ENCODE assay signal across 12 cellular contexts in genomic region chr16:88922114-88922825, GRCh38. TPM values are rescaled to one million over a fixed set of nuclear protein-coding genes. Genes with fewer than 3 reads are reported as not detected.
DNase-seq lines count a peak whose midpoint lies in the region; ATAC-seq and TF ChIP-seq lines count a peak whose summit lies in the region.
"Had no signal": no experiment of that assay in that cellular context is flagged by ENCODE, and none has a peak within 500 bp of the region (broad histone marks: within the 10 kb centered on the region; RNA-seq: fewer than 3 reads in every experiment).

No MANE protein-coding gene starts in this region.

- no peaks in the 10 kb centered on the region for H3K9me3 Mint-ChIP-seq in MCF 10A (ENCODE audit: unreplicated experiment)
- H3K9me3 Mint-ChIP-seq in activated T-cell treated with anti-CD3 and anti-CD28 coated beads, Interleukin-2, amount 50 U/mL, for 4 hours = no peaks in the 10 kb centered on the region
- H3K9me3 Mint-ChIP-seq: naive thymus-derived CD4-positive, alpha-beta T cell had no signal

- H3K27ac ChIP-seq in breast epithelium (peak overlapping the region in 1 of 2 donors; percentile 77), esophagus squamous epithelium (peak overlapping the region; percentile 27 to 81 (median 59)), WERI-Rb-1 (no peak overlapping the region)
- H3K27ac ChIP-seq: ascending aorta had no signal

- TF ChIP-seq POLR2A in breast epithelium (IDR thresholded peaks at IDR 0.05) (no peak), esophagus squamous epithelium (IDR thresholded peaks at IDR 0.05) (no peak)

- 14 to 20% methylated on average over 4 of the region's 26 CpGs for WGBS in esophagus squamous epithelium, 2 donors

- ATAC-seq in activated T-cell treated with anti-CD3 and anti-CD28 coated beads, Interleukin-2, amount 50 U/mL, for 4 hours = no peak
- ATAC-seq: naive thymus-derived CD4-positive, alpha-beta T cell; T-helper 17 cell had no signal

- intact Hi-C loops in MCF 10A (cut with micrococcal nuclease) = no loop called here
- intact Hi-C loops in breast epithelium (cut with DNase I; ENCODE audit: low total_unique reads) = no loop called here
- intact Hi-C loops in esophagus squamous epithelium (cut with DNase I) = no loop called here

- peaks cover 3 to 10% of the 10 kb centered on the region in 2 donors for H3K9me3 ChIP-seq in breast epithelium
- peaks cover 0 to 13% (median 8%) of the 10 kb centered on the region in 3 donors for H3K9me3 ChIP-seq in esophagus squamous epithelium
- H3K9me3 ChIP-seq in WERI-Rb-1 (ENCODE audit: severe bottlenecking) = no peaks in the 10 kb centered on the region
- H3K9me3 ChIP-seq: ascending aorta had no signal

- H3K27me3 ChIP-seq in breast epithelium (peaks cover 0 to 3% of the 10 kb centered on the region in 2 donors), esophagus squamous epithelium (peaks cover 0 to 41% (median 0%) of the 10 kb centered on the region in 4 donors), WERI-Rb-1 (ENCODE audit: insufficient read depth, low read depth, severe bottlenecking) (no peaks in the 10 kb centered on the region)
- H3K27me3 ChIP-seq: ascending aorta had no signal

- H3K27ac Mint-ChIP-seq in MCF 10A (ENCODE audit: low read depth, unreplicated experiment) = peak overlapping the region; percentile 46
- H3K27ac Mint-ChIP-seq: naive thymus-derived CD4-positive, alpha-beta T cell; T-helper 17 cell had no signal

- H3K36me3 Mint-ChIP-seq in MCF 10A (ENCODE audit: insufficient read depth, unreplicated experiment) = no peaks in the 10 kb centered on the region
- no peaks in the 10 kb centered on the region for H3K36me3 Mint-ChIP-seq in activated T-cell treated with anti-CD3 and anti-CD28 coated beads, Interleukin-2, amount 50 U/mL, for 4 hours (ENCODE audit: insufficient read depth)
- H3K36me3 Mint-ChIP-seq: naive thymus-derived CD4-positive, alpha-beta T cell had no signal

- no peak overlapping the region for H3K4me3 ChIP-seq in breast epithelium
- H3K4me3 ChIP-seq in esophagus squamous epithelium = peak overlapping the region in 1 of 4 donors; percentile 18
- no peak overlapping the region for H3K4me3 ChIP-seq in WERI-Rb-1 (ENCODE audit: low read depth, low read length)

- TF ChIP-seq CTCF in MCF 10A (IDR thresholded peaks at IDR 0.05; ENCODE audit: unreplicated experiment) (no peak), breast epithelium (IDR thresholded peaks at IDR 0.05) (no peak), esophagus squamous epithelium (IDR thresholded peaks at IDR 0.05) (peak in 2 of 6 experiments; percentile 10 to 35), WERI-Rb-1 (IDR thresholded peaks at IDR 0.05; ENCODE audit: low read depth, low read length) (no peak)

- H3K36me3 ChIP-seq in breast epithelium (no peaks in the 10 kb centered on the region), esophagus squamous epithelium (no peaks in the 10 kb centered on the region), WERI-Rb-1 (no peaks in the 10 kb centered on the region)
- H3K36me3 ChIP-seq: ascending aorta had no signal

- CTCF ChIA-PET in MCF 10A (lab: Yijun Ruan, JAX) = interaction anchor here (0.6 kb wide), 1 partner anchor 54 kb away, joined by 4 read pairs; no protein-coding TSS in a partner anchor

- H3K27me3 Mint-ChIP-seq in MCF 10A (ENCODE audit: insufficient read depth, unreplicated experiment) = no peaks in the 10 kb centered on the region
- H3K27me3 Mint-ChIP-seq in activated T-cell treated with anti-CD3 and anti-CD28 coated beads, Interleukin-2, amount 50 U/mL, for 4 hours (ENCODE audit: low read depth) = peaks cover 10% of the 10 kb centered on the region

- H3K4me1 ChIP-seq in breast epithelium (peaks cover 3 to 10% of the 10 kb centered on the region in 2 donors), esophagus squamous epithelium (peaks cover 46 to 100% (median 62%) of the 10 kb centered on the region in 3 donors)

- POLR2A ChIA-PET in MCF 10A (lab: Yijun Ruan, JAX) = no interaction called here

- H3K4me1 Mint-ChIP-seq in MCF 10A (ENCODE audit: insufficient read depth, unreplicated experiment) = peaks cover 5% of the 10 kb centered on the region
- peaks cover 6% of the 10 kb centered on the region for H3K4me1 Mint-ChIP-seq in activated T-cell treated with anti-CD3 and anti-CD28 coated beads, Interleukin-2, amount 50 U/mL, for 4 hours (ENCODE audit: low read depth)

- DNase-seq in MCF 10A (ENCODE audit: unreplicated experiment) = peak; percentile 78
- no peak for DNase-seq in breast epithelium (ENCODE audit: low spot score in 2 of 2)
- no peak for DNase-seq in esophagus squamous epithelium (lab: John Stamatoyannopoulos, UW)
- DNase-seq in mucosa of gallbladder (ENCODE audit: low spot score) = peak; percentile 75
- DNase-seq in NK-92 (lab: John Stamatoyannopoulos, UW; ENCODE audit: unreplicated experiment) = no peak
- no peak for DNase-seq in DMS114 treated with DMSO at 0.1 percent for 48 hours (lab: John Stamatoyannopoulos, UW; ENCODE audit: unreplicated experiment)
- no peak for DNase-seq in WERI-Rb-1
- no peak for DNase-seq in activated T-cell treated with anti-CD3 and anti-CD28 coated beads, Interleukin-2, amount 50 U/mL, for 4 hours
- DNase-seq: naive thymus-derived CD4-positive, alpha-beta T cell; stimulated activated naive CD4-positive, alpha-beta T cell treated with Interleukin-2 at 50 U/mL for 16 hours; T-helper 17 cell had no signal

- BruUV-seq in MCF 10A (replicated peaks; lab: Mats Ljungman, UMichigan) = no TSS peak

- no peak overlapping the region for H3K4me3 Mint-ChIP-seq in MCF 10A (ENCODE audit: unreplicated experiment)
- H3K4me3 Mint-ChIP-seq in activated T-cell treated with anti-CD3 and anti-CD28 coated beads, Interleukin-2, amount 50 U/mL, for 4 hours = no peak overlapping the region
- H3K4me3 Mint-ChIP-seq: T-helper 17 cell had no signal

RNA-seq across cellular contexts. Expression of gene CBFA2T3, which starts 54.7 kb away (rescaled TPM):
- total RNA-seq in MCF 10A (2022) = not detected in 2 replicates
- 1 to 10 TPM in 1 of 3 donors, under 1 TPM in 2; 0.64 to 2.3 (median 0.88) TPM for total RNA-seq in breast epithelium
- total RNA-seq in esophagus squamous epithelium = 1 to 10 TPM in 2 of 4 donors, under 1 TPM in 2; 0.18 to 2.7 (median 1.4) TPM
- 5.2 TPM for total RNA-seq in mucosa of gallbladder
- total RNA-seq in activated T-cell treated with anti-CD3 and anti-CD28 coated beads, Interleukin-2, amount 50 U/mL, for 4 hours = 1 to 10 TPM; 1.0 to 2.0 (median 1.3) TPM

RNA-seq across cellular contexts. Expression of gene PABPN1L, which starts 55.8 kb away (rescaled TPM):
- total RNA-seq in MCF 10A (2022) (not detected in 2 replicates), breast epithelium (not detected), esophagus squamous epithelium (not detected), mucosa of gallbladder (not detected)
- not detected for total RNA-seq in activated T-cell treated with anti-CD3 and anti-CD28 coated beads, Interleukin-2, amount 50 U/mL, for 4 hours
- total RNA-seq: ascending aorta; naive thymus-derived CD4-positive, alpha-beta T cell; T-helper 17 cell had no signal

Comparison
In these comparisons a context has a peak if more than half of its experiments do, and no peak if none do; other contexts are left out.
1. DNase-seq: peak in MCF 10A (single experiment) and mucosa of gallbladder (single experiment); none in breast epithelium (0 of 2), esophagus squamous epithelium (single experiment), NK-92 (single experiment), DMS114 treated with DMSO at 0.1 percent for 48 hours (single experiment), WERI-Rb-1 (single experiment) and activated T-cell treated with anti-CD3 and anti-CD28 coated beads, Interleukin-2, amount 50 U/mL, for 4 hours (single experiment).